Comparison of ENCODE assay signal across 7 cellular contexts in genomic region chr10:10911471-10911921, GRCh38.
A peak's percentile ranks its signal among the peaks of the same experiment; 100 is the strongest.
DNase-seq lines count a peak whose midpoint lies in the region; ATAC-seq, FAIRE-seq and TF ChIP-seq lines count a peak whose summit lies in the region.

No MANE protein-coding gene starts in this region.

- POLR2A ChIA-PET in CD4-positive, alpha-beta T cell (lab: Charles Lee): no interaction called here
- POLR2A ChIA-PET in naive thymus-derived CD8-positive, alpha-beta T cell (lab: Charles Lee): no interaction called here

- DNase-seq in NOMO-1 treated with DMSO at 0.1 percent for 48 hours (lab: John Stamatoyannopoulos, UW; ENCODE audit: unreplicated experiment): peak; percentile 83
- DNase-seq in esophagus muscularis mucosa (ENCODE audit: extremely low spot score): peak; percentile 94
- DNase-seq in urothelium cell line (ENCODE audit: low spot score): peak; percentile 74
- no peak for DNase-seq in CD4-positive, alpha-beta T cell
- no peak for DNase-seq in naive thymus-derived CD8-positive, alpha-beta T cell
- no peak for DNase-seq in NCI-H2227 treated with DMSO at 0.1 percent for 48 hours (lab: John Stamatoyannopoulos, UW)

- H3K4me1 Mint-ChIP-seq in CD4-positive, alpha-beta T cell (ENCODE audit: low read depth): no peaks in the 10 kb centered on the region
- H3K4me1 Mint-ChIP-seq in naive thymus-derived CD8-positive, alpha-beta T cell: peaks cover 0 to 2% (median 0%) of the 10 kb centered on the region in 4 donors

- H3K27ac ChIP-seq in esophagus muscularis mucosa (replicated peaks in 1 of 4) (peak overlapping the region; percentile 69 to 86 (median 82)), muscle layer of colon (ENCODE audit: low read depth, low read length) (peak overlapping the region; percentile 61)
- no peak overlapping the region for H3K27ac ChIP-seq in CD4-positive, alpha-beta T cell (ENCODE audit: low read depth, low read length)

- WGBS in esophagus muscularis mucosa: 30% methylated on average over 17 of the region's 17 CpGs

- no peak for FAIRE-seq in urothelium cell line (lab: Jason Lieb, UNC)

- TF ChIP-seq CTCF in esophagus muscularis mucosa (IDR thresholded peaks at IDR 0.05): peak in 1 of 3 experiments; percentile 9
- no peak for TF ChIP-seq CTCF in CD4-positive, alpha-beta T cell (IDR thresholded peaks at IDR 0.05)

- H3K4me3 ChIP-seq in esophagus muscularis mucosa (peak overlapping the region; percentile 34 to 54 (median 41)), muscle layer of colon (ENCODE audit: low read depth in 1 of 2, low read length in 2 of 2) (peak overlapping the region; percentile 41 to 57)

- no peak for TF ChIP-seq EP300 in esophagus muscularis mucosa (IDR thresholded peaks at IDR 0.05)

- H3K36me3 ChIP-seq in esophagus muscularis mucosa (no peaks in the 10 kb centered on the region), muscle layer of colon (ENCODE audit: insufficient read depth, low read length) (no peaks in the 10 kb centered on the region)

- intact Hi-C loops in esophagus muscularis mucosa (cut with DNase I): loop anchor here (5.0 to 10.0 kb wide), 3 partner anchors 34 to 119 kb away; partner anchors contain the start of gene CELF2
- intact Hi-C loops in CD4-positive, alpha-beta T cell (cut with DNase I, micrococcal nuclease): no loop called here

- no peak overlapping the region for H3K9ac ChIP-seq in muscle layer of colon (ENCODE audit: low read length)

- H3K27me3 ChIP-seq in esophagus muscularis mucosa: no peaks in the 10 kb centered on the region
- no peaks in the 10 kb centered on the region for H3K27me3 ChIP-seq in muscle layer of colon (ENCODE audit: control insufficient read depth in 1 of 2, insufficient read depth in 2 of 2, low read length in 2 of 2)
- peaks cover 3% of the 10 kb centered on the region for H3K27me3 ChIP-seq in CD4-positive, alpha-beta T cell (ENCODE audit: control insufficient read depth, insufficient read depth, low read length)

- H3K27ac Mint-ChIP-seq in CD4-positive, alpha-beta T cell: no peak overlapping the region
- no peak overlapping the region for H3K27ac Mint-ChIP-seq in naive thymus-derived CD8-positive, alpha-beta T cell

- no peaks in the 10 kb centered on the region for H3K9me3 Mint-ChIP-seq in CD4-positive, alpha-beta T cell
- H3K9me3 Mint-ChIP-seq in naive thymus-derived CD8-positive, alpha-beta T cell: no peaks in the 10 kb centered on the region

- ATAC-seq in CD4-positive, alpha-beta T cell (ENCODE audit: poor library complexity): no peak
- ATAC-seq in naive thymus-derived CD8-positive, alpha-beta T cell: no peak

- H3K4me3 Mint-ChIP-seq in CD4-positive, alpha-beta T cell: no peak overlapping the region
- no peak overlapping the region for H3K4me3 Mint-ChIP-seq in naive thymus-derived CD8-positive, alpha-beta T cell

- CTCF ChIA-PET in CD4-positive, alpha-beta T cell (lab: Charles Lee): no interaction called here

- peaks cover 24% of the 10 kb centered on the region for H3K27me3 Mint-ChIP-seq in CD4-positive, alpha-beta T cell
- H3K27me3 Mint-ChIP-seq in naive thymus-derived CD8-positive, alpha-beta T cell: peaks cover 5 to 25% (median 14%) of the 10 kb centered on the region in 5 donors

- no peaks in the 10 kb centered on the region for H3K9me3 ChIP-seq in esophagus muscularis mucosa
- no peaks in the 10 kb centered on the region for H3K9me3 ChIP-seq in muscle layer of colon (ENCODE audit: low read length)
- no peaks in the 10 kb centered on the region for H3K9me3 ChIP-seq in CD4-positive, alpha-beta T cell (ENCODE audit: control insufficient read depth, low read length)

- H3K4me1 ChIP-seq in esophagus muscularis mucosa: peaks cover 15 to 56% (median 44%) of the 10 kb centered on the region in 4 donors
- peaks cover 20% of the 10 kb centered on the region for H3K4me1 ChIP-seq in muscle layer of colon (ENCODE audit: insufficient read depth, low read length)

- H3K36me3 Mint-ChIP-seq in CD4-positive, alpha-beta T cell (ENCODE audit: low read depth): no peaks in the 10 kb centered on the region
- H3K36me3 Mint-ChIP-seq in naive thymus-derived CD8-positive, alpha-beta T cell: no peaks in the 10 kb centered on the region

- no peak for TF ChIP-seq POLR2A in esophagus muscularis mucosa (IDR thresholded peaks at IDR 0.05; ENCODE audit: low read depth)

Comparison
In these comparisons a context has a peak if more than half of its experiments do, and no peak if none do; other contexts are left out.
1. DNase-seq: peak in NOMO-1 treated with DMSO at 0.1 percent for 48 hours (single experiment), esophagus muscularis mucosa (single experiment) and urothelium cell line (single experiment); none in CD4-positive, alpha-beta T cell (0 of 10), naive thymus-derived CD8-positive, alpha-beta T cell (0 of 10) and NCI-H2227 treated with DMSO at 0.1 percent for 48 hours (single experiment).